1 cellular context compared by ENCODE assay signal in genomic region chr10:33657154-33657900, GRCh38.
A peak's percentile ranks its signal among the peaks of the same experiment; 100 is the strongest.
TF ChIP-seq lines count a peak whose summit lies in the region.

No MANE protein-coding gene starts in this region.

TF ChIP-seq in HepG2, 621 proteins besides CTCF, POLR2A, EP300 and RAD21 (continued from another document):
- peak; percentile 72; the same call in 1 of the 2 replicates for TF ChIP-seq HMG20A (CRISPR knock-in tag; IDR thresholded peaks at IDR 0.05; ENCODE audit: borderline replicate concordance)
- TF ChIP-seq ZNF746 (CRISPR knock-in tag; IDR thresholded peaks at IDR 0.05), result no peak
- peak; percentile 37; the same call in 1 of the 2 replicates for TF ChIP-seq SALL1 (CRISPR knock-in tag; IDR thresholded peaks at IDR 0.05)
- TF ChIP-seq RARA (CRISPR knock-in tag; IDR thresholded peaks at IDR 0.05), result 0 out of 2 replicates have a peak, but pooled peaks have one; percentile 24
- peak; percentile 67; the same call in 1 of the 2 replicates for TF ChIP-seq TCF7 (IDR thresholded peaks at IDR 0.05; ENCODE audit: low read depth)
- no peak for TF ChIP-seq SAFB2 (CRISPR knock-in tag; IDR thresholded peaks at IDR 0.05; ENCODE audit: borderline replicate concordance, low read depth)
- TF ChIP-seq CREBL2 (CRISPR knock-in tag; IDR thresholded peaks at IDR 0.05; ENCODE audit: borderline replicate concordance), result no peak
- TF ChIP-seq BHLHE40 (IDR thresholded peaks at IDR 0.05; ENCODE audit: low read length), result no peak
- TF ChIP-seq, protein P1, sequence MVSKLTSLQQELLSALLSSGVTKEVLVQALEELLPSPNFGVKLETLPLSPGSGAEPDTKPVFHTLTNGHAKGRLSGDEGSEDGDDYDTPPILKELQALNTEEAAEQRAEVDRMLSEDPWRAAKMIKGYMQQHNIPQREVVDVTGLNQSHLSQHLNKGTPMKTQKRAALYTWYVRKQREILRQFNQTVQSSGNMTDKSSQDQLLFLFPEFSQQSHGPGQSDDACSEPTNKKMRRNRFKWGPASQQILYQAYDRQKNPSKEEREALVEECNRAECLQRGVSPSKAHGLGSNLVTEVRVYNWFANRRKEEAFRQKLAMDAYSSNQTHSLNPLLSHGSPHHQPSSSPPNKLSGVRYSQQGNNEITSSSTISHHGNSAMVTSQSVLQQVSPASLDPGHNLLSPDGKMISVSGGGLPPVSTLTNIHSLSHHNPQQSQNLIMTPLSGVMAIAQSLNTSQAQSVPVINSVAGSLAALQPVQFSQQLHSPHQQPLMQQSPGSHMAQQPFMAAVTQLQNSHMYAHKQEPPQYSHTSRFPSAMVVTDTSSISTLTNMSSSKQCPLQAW (CRISPR knock-in tag; IDR thresholded peaks at IDR 0.05), result 0 out of 2 replicates have a peak, but pooled peaks have one; percentile 19
- no peak for TF ChIP-seq MEIS2 (CRISPR knock-in tag; IDR thresholded peaks at IDR 0.05)
- TF ChIP-seq, protein P2, sequence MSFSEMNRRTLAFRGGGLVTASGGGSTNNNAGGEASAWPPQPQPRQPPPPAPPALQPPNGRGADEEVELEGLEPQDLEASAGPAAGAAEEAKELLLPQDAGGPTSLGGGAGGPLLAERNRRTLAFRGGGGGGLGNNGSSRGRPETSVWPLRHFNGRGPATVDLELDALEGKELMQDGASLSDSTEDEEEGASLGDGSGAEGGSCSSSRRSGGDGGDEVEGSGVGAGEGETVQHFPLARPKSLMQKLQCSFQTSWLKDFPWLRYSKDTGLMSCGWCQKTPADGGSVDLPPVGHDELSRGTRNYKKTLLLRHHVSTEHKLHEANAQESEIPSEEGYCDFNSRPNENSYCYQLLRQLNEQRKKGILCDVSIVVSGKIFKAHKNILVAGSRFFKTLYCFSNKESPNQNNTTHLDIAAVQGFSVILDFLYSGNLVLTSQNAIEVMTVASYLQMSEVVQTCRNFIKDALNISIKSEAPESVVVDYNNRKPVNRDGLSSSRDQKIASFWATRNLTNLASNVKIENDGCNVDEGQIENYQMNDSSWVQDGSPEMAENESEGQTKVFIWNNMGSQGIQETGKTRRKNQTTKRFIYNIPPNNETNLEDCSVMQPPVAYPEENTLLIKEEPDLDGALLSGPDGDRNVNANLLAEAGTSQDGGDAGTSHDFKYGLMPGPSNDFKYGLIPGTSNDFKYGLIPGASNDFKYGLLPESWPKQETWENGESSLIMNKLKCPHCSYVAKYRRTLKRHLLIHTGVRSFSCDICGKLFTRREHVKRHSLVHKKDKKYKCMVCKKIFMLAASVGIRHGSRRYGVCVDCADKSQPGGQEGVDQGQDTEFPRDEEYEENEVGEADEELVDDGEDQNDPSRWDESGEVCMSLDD (CRISPR knock-in tag; IDR thresholded peaks at IDR 0.05; ENCODE audit: borderline replicate concordance), result no peak
- 0 out of 2 replicates have a peak, but pooled peaks have one; percentile 16 for TF ChIP-seq SAP130 (CRISPR knock-in tag; IDR thresholded peaks at IDR 0.05; ENCODE audit: low read depth)
- no peak for TF ChIP-seq CSRNP2 (CRISPR knock-in tag; conservative IDR thresholded peaks at IDR 0.05; ENCODE audit: low read depth)
- peak; percentile 57 for TF ChIP-seq FOSL2 (CRISPR knock-in tag; IDR thresholded peaks at IDR 0.05)
- TF ChIP-seq PAXIP1 (CRISPR knock-in tag; conservative IDR thresholded peaks at IDR 0.05), result peak; percentile 29; the same call in 1 of the 2 replicates
- no peak for TF ChIP-seq ZNF782 (CRISPR knock-in tag; IDR thresholded peaks at IDR 0.05; ENCODE audit: borderline replicate concordance)
- no peak for TF ChIP-seq ZNF333 (CRISPR knock-in tag; IDR thresholded peaks at IDR 0.05; ENCODE audit: borderline replicate concordance)
- peak; percentile 11 for TF ChIP-seq ASH2L (IDR thresholded peaks at IDR 0.05; ENCODE audit: insufficient read length, low read depth, low read length)
- TF ChIP-seq PPARG (CRISPR knock-in tag; conservative IDR thresholded peaks at IDR 0.05), result 0 out of 2 replicates have a peak, but pooled peaks have one; percentile 28
- no peak for TF ChIP-seq SOX6 (IDR thresholded peaks at IDR 0.05)
- TF ChIP-seq SOX6 (CRISPR knock-in tag; IDR thresholded peaks at IDR 0.05), result peak; percentile 32; the same call in 1 of the 2 replicates
- peak; percentile 49; the same call in 1 of the 2 replicates for TF ChIP-seq SOX5 (CRISPR knock-in tag; IDR thresholded peaks at IDR 0.05; ENCODE audit: borderline replicate concordance)
- TF ChIP-seq NFIC (IDR thresholded peaks at IDR 0.05; ENCODE audit: low read length), result 0 out of 2 replicates have a peak, but pooled peaks have one; percentile 21
- TF ChIP-seq ZNF747 (CRISPR knock-in tag; IDR thresholded peaks at IDR 0.05; ENCODE audit: borderline replicate concordance), result no peak
- no peak for TF ChIP-seq NR3C1 (CRISPR knock-in tag; IDR thresholded peaks at IDR 0.05)
- no peak for TF ChIP-seq ZNF562 (CRISPR knock-in tag; IDR thresholded peaks at IDR 0.05; ENCODE audit: borderline replicate concordance)
- peak; percentile 87; the same call in 1 of the 2 replicates for TF ChIP-seq ZKSCAN5 (CRISPR knock-in tag; IDR thresholded peaks at IDR 0.05)
- TF ChIP-seq, protein P3, sequence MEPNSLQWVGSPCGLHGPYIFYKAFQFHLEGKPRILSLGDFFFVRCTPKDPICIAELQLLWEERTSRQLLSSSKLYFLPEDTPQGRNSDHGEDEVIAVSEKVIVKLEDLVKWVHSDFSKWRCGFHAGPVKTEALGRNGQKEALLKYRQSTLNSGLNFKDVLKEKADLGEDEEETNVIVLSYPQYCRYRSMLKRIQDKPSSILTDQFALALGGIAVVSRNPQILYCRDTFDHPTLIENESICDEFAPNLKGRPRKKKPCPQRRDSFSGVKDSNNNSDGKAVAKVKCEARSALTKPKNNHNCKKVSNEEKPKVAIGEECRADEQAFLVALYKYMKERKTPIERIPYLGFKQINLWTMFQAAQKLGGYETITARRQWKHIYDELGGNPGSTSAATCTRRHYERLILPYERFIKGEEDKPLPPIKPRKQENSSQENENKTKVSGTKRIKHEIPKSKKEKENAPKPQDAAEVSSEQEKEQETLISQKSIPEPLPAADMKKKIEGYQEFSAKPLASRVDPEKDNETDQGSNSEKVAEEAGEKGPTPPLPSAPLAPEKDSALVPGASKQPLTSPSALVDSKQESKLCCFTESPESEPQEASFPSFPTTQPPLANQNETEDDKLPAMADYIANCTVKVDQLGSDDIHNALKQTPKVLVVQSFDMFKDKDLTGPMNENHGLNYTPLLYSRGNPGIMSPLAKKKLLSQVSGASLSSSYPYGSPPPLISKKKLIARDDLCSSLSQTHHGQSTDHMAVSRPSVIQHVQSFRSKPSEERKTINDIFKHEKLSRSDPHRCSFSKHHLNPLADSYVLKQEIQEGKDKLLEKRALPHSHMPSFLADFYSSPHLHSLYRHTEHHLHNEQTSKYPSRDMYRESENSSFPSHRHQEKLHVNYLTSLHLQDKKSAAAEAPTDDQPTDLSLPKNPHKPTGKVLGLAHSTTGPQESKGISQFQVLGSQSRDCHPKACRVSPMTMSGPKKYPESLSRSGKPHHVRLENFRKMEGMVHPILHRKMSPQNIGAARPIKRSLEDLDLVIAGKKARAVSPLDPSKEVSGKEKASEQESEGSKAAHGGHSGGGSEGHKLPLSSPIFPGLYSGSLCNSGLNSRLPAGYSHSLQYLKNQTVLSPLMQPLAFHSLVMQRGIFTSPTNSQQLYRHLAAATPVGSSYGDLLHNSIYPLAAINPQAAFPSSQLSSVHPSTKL (CRISPR knock-in tag; IDR thresholded peaks at IDR 0.05), result peak; percentile 70
- no peak for TF ChIP-seq ZNF646 (CRISPR knock-in tag; IDR thresholded peaks at IDR 0.05)
- no peak for TF ChIP-seq SOX13 (IDR thresholded peaks at IDR 0.05)
- peak in 1 of 2 experiments; percentile 38; a peak in 1 of 4 replicates for TF ChIP-seq SOX13 (CRISPR knock-in tag; conservative IDR thresholded peaks at IDR 0.05 in 1 of 2, IDR thresholded peaks at IDR 0.05 in 1 of 2)
- peak; percentile 23 for TF ChIP-seq TEAD3 (CRISPR knock-in tag; optimal IDR thresholded peaks at IDR 0.05; ENCODE audit: borderline replicate concordance)
- TF ChIP-seq RXRB (CRISPR knock-in tag; IDR thresholded peaks at IDR 0.05; ENCODE audit: borderline replicate concordance), result 0 out of 2 replicates have a peak, but pooled peaks have one; percentile 22
